11 cellular contexts compared by ENCODE assay signal in the genomic region with DNA sequence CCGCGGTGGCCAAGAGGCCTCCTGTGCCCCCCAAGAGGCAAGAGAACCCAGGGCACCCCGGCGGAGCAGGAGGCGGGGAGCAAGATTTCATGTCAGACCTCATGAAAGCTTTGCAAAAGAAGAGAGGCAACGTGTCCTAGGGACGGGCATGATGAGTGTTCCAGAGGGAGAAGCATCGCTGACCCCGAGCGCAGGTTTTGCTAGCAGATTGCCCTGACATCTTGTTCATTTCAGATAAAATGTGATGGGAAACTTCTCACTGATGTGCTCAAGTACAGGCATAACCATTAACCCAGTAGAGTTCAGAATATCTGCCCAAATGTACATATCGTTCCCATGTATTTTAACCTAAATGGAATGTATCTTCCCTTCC.
A peak's percentile ranks its signal among the peaks of the same experiment; 100 is the strongest.
DNase-seq lines count a peak whose midpoint lies in the region; ATAC-seq and TF ChIP-seq lines count a peak whose summit lies in the region.
"Had no signal": no experiment of that assay in that cellular context is flagged by ENCODE, and none has a peak within 500 bp of the region (broad histone marks: within the 10 kb centered on the region; RNA-seq: fewer than 3 reads in every experiment).

No MANE protein-coding gene starts in this region.

- no peak overlapping the region for H4K91ac ChIP-seq in mesenchymal stem cell (ENCODE audit: low read length)

- H3K9me3 ChIP-seq in heart right ventricle = peaks cover 0 to 17% (median 0%) of the 10 kb centered on the region in 11 donors
- H3K9me3 ChIP-seq in mesenchymal stem cell (ENCODE audit: control insufficient read depth, low read length) = peaks cover 13% of the 10 kb centered on the region

- H3K27ac ChIP-seq in heart right ventricle = no peak overlapping the region
- no peak overlapping the region for H3K27ac ChIP-seq in coronary artery
- no peak overlapping the region for H3K27ac ChIP-seq in mesenchymal stem cell (ENCODE audit: low read length, poor library complexity, severe bottlenecking)
- no peak overlapping the region for H3K27ac ChIP-seq in urinary bladder (ENCODE audit: low read depth)
- H3K27ac ChIP-seq: BLaER1 treated with 17β-estradiol and CSF1 and Interleukin-3, amounts not matched to agents 10 nM and 100 nM had no signal

- ATAC-seq in heart right ventricle (no peak), HG02870 (IDR thresholded peaks at IDR 0.05; ENCODE audit: unreplicated experiment) (no peak)

- H3K14ac ChIP-seq in mesenchymal stem cell (ENCODE audit: low read length in 2 of 2) = no peak overlapping the region

- H4K8ac ChIP-seq in mesenchymal stem cell (ENCODE audit: low read length) = no peak overlapping the region

- no peak for DNase-seq in heart right ventricle
- no peak for DNase-seq in cardiac septum (ENCODE audit: low spot score)
- DNase-seq in coronary artery (ENCODE audit: low spot score) = no peak
- DNase-seq in mesenchymal stem cell = no peak
- no peak for DNase-seq in GM13976 (ENCODE audit: low spot score)
- no peak for DNase-seq in ecto neural progenitor cell (ENCODE audit: low spot score)
- DNase-seq: effector CD8-positive, alpha-beta T cell; NCI-H1694 treated with DMSO at 0.1 percent for 48 hours had no signal

- peaks cover 0 to 75% (median 0%) of the 10 kb centered on the region in 9 donors for H3K36me3 ChIP-seq in heart right ventricle
- H3K36me3 ChIP-seq in mesenchymal stem cell (ENCODE audit: control insufficient read depth in 1 of 2, insufficient read depth in 2 of 2, low read depth in 1 of 2, low read length in 2 of 2) = peaks cover 0 to 87% of the 10 kb centered on the region in 2 experiments
- no peaks in the 10 kb centered on the region for H3K36me3 ChIP-seq in urinary bladder (ENCODE audit: insufficient read depth)

- H2BK120ac ChIP-seq in mesenchymal stem cell (ENCODE audit: low read depth, low read length) = no peak overlapping the region

- 9 to 14% methylated on average over 11 of the region's 11 CpGs for WGBS in heart right ventricle, 2 donors
- WGBS in mesenchymal stem cell = 3% methylated on average over 10 of the region's 11 CpGs
- 15% methylated on average over 11 of the region's 11 CpGs for WGBS in urinary bladder

- H2BK5ac ChIP-seq in mesenchymal stem cell (ENCODE audit: low read depth, low read length, poor library complexity, severe bottlenecking) = no peak overlapping the region

- no peak overlapping the region for H2BK12ac ChIP-seq in mesenchymal stem cell (ENCODE audit: low read length in 2 of 2)

- in situ Hi-C loops in GM13976 (cut with MboI; ENCODE audit: low sequenced_read_pairs, unreplicated experiment) = loop anchor here (10.0 kb wide), 1 partner anchor 233 kb away; no protein-coding TSS in a partner anchor

- no peak overlapping the region for H3K9ac ChIP-seq in mesenchymal stem cell (ENCODE audit: low read length)
- H3K9ac ChIP-seq: BLaER1 treated with 17β-estradiol and CSF1 and Interleukin-3, amounts not matched to agents 10 nM and 100 nM had no signal

- peaks cover 0 to 6% (median 0%) of the 10 kb centered on the region in 9 donors for H3K4me1 ChIP-seq in heart right ventricle
- peaks cover 2% of the 10 kb centered on the region for H3K4me1 ChIP-seq in mesenchymal stem cell (ENCODE audit: control insufficient read depth, insufficient read depth, low read depth, low read length)
- no peaks in the 10 kb centered on the region for H3K4me1 ChIP-seq in urinary bladder (ENCODE audit: insufficient read depth)

- TF ChIP-seq CTCF in heart right ventricle (IDR thresholded peaks at IDR 0.05) (no peak), coronary artery (IDR thresholded peaks at IDR 0.05) (no peak), GM13976 (IDR thresholded peaks at IDR 0.05; ENCODE audit: borderline replicate concordance, control extremely low read depth, extremely low read depth, insufficient read depth, missing control alignments) (no peak)

- H3K4me3 ChIP-seq in heart right ventricle (peak overlapping the region in 8 of 10 donors; percentile 22 to 50 (median 40)), coronary artery (peak overlapping the region; percentile 66), mesenchymal stem cell (ENCODE audit: insufficient read depth in 1 of 2, low read depth in 1 of 2, low read length in 2 of 2) (peak overlapping the region in 1 of 2 experiments; percentile 61), urinary bladder (ENCODE audit: low read depth, low read length) (peak overlapping the region; percentile 49)
- H3K4me3 ChIP-seq: BLaER1 treated with 17β-estradiol and CSF1 and Interleukin-3, amounts not matched to agents 10 nM and 100 nM had no signal

- H2BK15ac ChIP-seq in mesenchymal stem cell (ENCODE audit: low read depth, poor library complexity, severe bottlenecking) = no peak overlapping the region

- intact Hi-C loops in heart right ventricle (cut with DNase I) = no loop called here
- intact Hi-C loops in cardiac septum (cut with DNase I) = no loop called here

- no peak overlapping the region for H2AFZ ChIP-seq in mesenchymal stem cell (ENCODE audit: low read depth, low read length)

- H3K27me3 ChIP-seq in heart right ventricle = peaks cover 0 to 56% (median 43%) of the 10 kb centered on the region in 7 donors
- peaks cover 0 to 13% of the 10 kb centered on the region in 2 experiments for H3K27me3 ChIP-seq in mesenchymal stem cell (ENCODE audit: control insufficient read depth in 1 of 2, insufficient read depth in 1 of 2, low read length in 2 of 2)
- H3K27me3 ChIP-seq: BLaER1 treated with 17β-estradiol and CSF1 and Interleukin-3, amounts not matched to agents 10 nM and 100 nM had no signal

- no peak overlapping the region for H3K18ac ChIP-seq in mesenchymal stem cell (ENCODE audit: low read depth in 1 of 2, low read length in 2 of 2)

- no peak overlapping the region for H2AK5ac ChIP-seq in mesenchymal stem cell (ENCODE audit: low read length, severe bottlenecking)

- no peak overlapping the region for H3K23ac ChIP-seq in mesenchymal stem cell (ENCODE audit: low read length in 2 of 2)

- no peaks in the 10 kb centered on the region for H3K79me1 ChIP-seq in mesenchymal stem cell (replicated peaks; ENCODE audit: low read length, poor library complexity, severe bottlenecking)

- H3K4ac ChIP-seq in mesenchymal stem cell (ENCODE audit: low read depth in 1 of 2, low read length in 2 of 2) = no peak overlapping the region

- peak overlapping the region; percentile 69 for H3K4me2 ChIP-seq in mesenchymal stem cell (ENCODE audit: low read length, poor library complexity, severe bottlenecking)
- H3K4me2 ChIP-seq: BLaER1 treated with 17β-estradiol and CSF1 and Interleukin-3, amounts not matched to agents 10 nM and 100 nM had no signal
